In the genomic region with DNA sequence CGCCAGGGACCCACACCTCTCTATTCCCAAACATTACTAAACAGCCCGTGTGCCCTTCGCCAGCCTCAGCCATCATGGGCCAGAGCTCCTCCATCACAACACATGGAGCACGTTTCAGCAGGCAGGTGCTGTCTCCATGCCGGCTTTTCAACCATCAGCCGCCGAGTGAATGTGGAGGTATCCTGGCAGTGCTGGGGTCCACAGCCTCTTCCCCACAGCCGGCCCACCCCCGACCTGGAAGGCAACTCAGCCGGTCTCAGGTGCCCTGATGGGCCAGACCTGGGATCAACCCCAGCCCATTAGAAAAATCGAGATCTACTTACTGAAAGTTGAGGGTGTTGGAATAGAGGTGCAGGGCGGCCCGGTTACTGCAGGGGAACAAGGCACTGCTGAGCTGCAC, we compare ENCODE assay signal across 27 cellular contexts. TPM values are rescaled to one million over a fixed set of nuclear protein-coding genes. Genes with fewer than 3 reads are reported as not detected.
DNase-seq lines count a peak whose midpoint lies in the region; ATAC-seq and TF ChIP-seq lines count a peak whose summit lies in the region.
"Had no signal": no experiment of that assay in that cellular context is flagged by ENCODE, and none has a peak within 500 bp of the region (broad histone marks: within the 10 kb centered on the region; RNA-seq: fewer than 3 reads in every experiment).

No MANE protein-coding gene starts in this region.

- peaks cover 6% of the 10 kb centered on the region for H3K36me3 Mint-ChIP-seq in CD4-positive, CD25-positive, alpha-beta regulatory T cell
- H3K36me3 Mint-ChIP-seq in activated CD8-positive, alpha-beta T cell treated with anti-CD3 and anti-CD28 coated beads, Interleukin-2, amount 10 ng/mL, durations not matched to agents 7 days and 5 days (ENCODE audit: low read depth), result peaks cover 20% of the 10 kb centered on the region
- peaks cover 0 to 3% (median 3%) of the 10 kb centered on the region in 3 donors for H3K36me3 Mint-ChIP-seq in immature natural killer cell

- TF ChIP-seq CTCF in HL-60 (IDR thresholded peaks at IDR 0.05; ENCODE audit: insufficient read depth, low read length), result no peak

- H3K36me3 ChIP-seq in CD4-positive, CD25-positive, alpha-beta regulatory T cell (ENCODE audit: control insufficient read depth, insufficient read depth, low read length), result peaks cover 2% of the 10 kb centered on the region
- H3K36me3 ChIP-seq: ovary had no signal

- intact Hi-C loops in Right ventricle myocardium superior (cut with DNase I), result no loop called here

- H3K9me3 ChIP-seq in CD4-positive, CD25-positive, alpha-beta regulatory T cell (ENCODE audit: control insufficient read depth in 2 of 2, low read length in 2 of 2), result no peaks in the 10 kb centered on the region
- H3K9me3 ChIP-seq: lower lobe of right lung, ovary had no signal

- no peaks in the 10 kb centered on the region for H3K27me3 ChIP-seq in CD4-positive, CD25-positive, alpha-beta regulatory T cell (ENCODE audit: control insufficient read depth, insufficient read depth, low read length)
- no peaks in the 10 kb centered on the region for H3K27me3 ChIP-seq in HL-60 (ENCODE audit: insufficient read depth, poor library complexity, severe bottlenecking)
- H3K27me3 ChIP-seq: ovary had no signal

- H3K27ac ChIP-seq in CD4-positive, CD25-positive, alpha-beta regulatory T cell (ENCODE audit: insufficient read depth, low read length, poor library complexity, severe bottlenecking), result peak overlapping the region; percentile 5
- H3K27ac ChIP-seq in HL-60 (replicated peaks), result 0 out of 2 replicates have a peak overlapping the region, but pooled peaks have one; percentile 1
- H3K27ac ChIP-seq: lower lobe of right lung, ovary had no signal

- no peaks in the 10 kb centered on the region for H3K9me3 Mint-ChIP-seq in CD4-positive, CD25-positive, alpha-beta regulatory T cell
- no peaks in the 10 kb centered on the region for H3K9me3 Mint-ChIP-seq in activated CD8-positive, alpha-beta T cell treated with anti-CD3 and anti-CD28 coated beads, Interleukin-2, amount 10 ng/mL, durations not matched to agents 7 days and 5 days (ENCODE audit: insufficient read depth)
- no peaks in the 10 kb centered on the region for H3K9me3 Mint-ChIP-seq in immature natural killer cell
- H3K9me3 Mint-ChIP-seq: effector memory CD8-positive, alpha-beta T cell had no signal

- H3K27ac Mint-ChIP-seq in CD4-positive, CD25-positive, alpha-beta regulatory T cell, result peak overlapping the region in 1 of 3 donors; percentile 58
- peak overlapping the region; percentile 72 for H3K27ac Mint-ChIP-seq in activated CD8-positive, alpha-beta T cell treated with anti-CD3 and anti-CD28 coated beads, Interleukin-2, amount 10 ng/mL, durations not matched to agents 7 days and 5 days
- peak overlapping the region in 4 of 6 donors; percentile 16 to 72 (median 51) for H3K27ac Mint-ChIP-seq in immature natural killer cell
- H3K27ac Mint-ChIP-seq: nephron had no signal

- peaks cover 4 to 63% (median 18%) of the 10 kb centered on the region in 4 donors for H3K4me1 Mint-ChIP-seq in CD4-positive, CD25-positive, alpha-beta regulatory T cell
- H3K4me1 Mint-ChIP-seq in activated CD8-positive, alpha-beta T cell treated with anti-CD3 and anti-CD28 coated beads, Interleukin-2, amount 10 ng/mL, durations not matched to agents 7 days and 5 days (ENCODE audit: low read depth), result peaks cover 33% of the 10 kb centered on the region
- H3K4me1 Mint-ChIP-seq in immature natural killer cell, result peaks cover 34 to 36% of the 10 kb centered on the region in 2 donors

- peaks cover 33% of the 10 kb centered on the region for H3K4me1 ChIP-seq in CD4-positive, CD25-positive, alpha-beta regulatory T cell (ENCODE audit: control insufficient read depth, insufficient read depth, low read length, poor library complexity, severe bottlenecking)

- CTCF ChIA-PET in activated CD8-positive, alpha-beta T cell treated with anti-CD3 and anti-CD28 coated beads, Interleukin-2, amount 10 ng/mL, durations not matched to agents 7 days and 5 days (lab: Charles Lee), result interaction anchor here (1.5 kb wide), 1 partner anchor 15 kb away, joined by 4 read pairs; no protein-coding TSS in a partner anchor

- no peak overlapping the region for H3K4me3 ChIP-seq in CD4-positive, CD25-positive, alpha-beta regulatory T cell (ENCODE audit: low read depth, low read length)
- H3K4me3 ChIP-seq in HL-60 (replicated peaks; ENCODE audit: insufficient read depth, low read length), result no peak overlapping the region
- H3K4me3 ChIP-seq: lower lobe of right lung, ovary had no signal

- no peak for DNase-seq in CD4-positive, CD25-positive, alpha-beta regulatory T cell
- no peak for DNase-seq in HL-60 (ENCODE audit: low read depth in 1 of 2, low spot score in 1 of 2)
- no peak for DNase-seq in activated CD8-positive, alpha-beta T cell treated with anti-CD3 and anti-CD28 coated beads, Interleukin-2, amount 10 ng/mL, durations not matched to agents 7 days and 5 days
- DNase-seq in immature natural killer cell, result no peak
- DNase-seq in NCI-H2029 treated with DMSO at 0.1 percent for 48 hours (lab: John Stamatoyannopoulos, UW), result no peak
- DNase-seq in NCI-H69 (lab: John Stamatoyannopoulos, UW), result no peak
- DNase-seq in Right ventricle myocardium superior, result no peak
- DNase-seq: activated CD4-positive, CD25-positive, alpha-beta regulatory T cell; activated gamma-delta T cell; activated T-cell treated with anti-CD3 and anti-CD28 coated beads for 4 hours; amniotic stem cell; effector memory CD8-positive, alpha-beta T cell; HCEC 1CT; kidney glomerular epithelial cell; lower lobe of right lung; NCI-H1694; NCI-H2171; NCI-H510A treated with DMSO at 0.1 percent for 48 hours; SHP77; stimulated activated CD8-positive, alpha-beta memory T cell treated with anti-CD3 and anti-CD28 coated beads, Interleukin-4, amount 100 ng/mL, for 48 hours; substantia nigra had no signal

- H3K27me3 Mint-ChIP-seq in CD4-positive, CD25-positive, alpha-beta regulatory T cell, result peaks cover 3% of the 10 kb centered on the region
- H3K27me3 Mint-ChIP-seq in activated CD8-positive, alpha-beta T cell treated with anti-CD3 and anti-CD28 coated beads, Interleukin-2, amount 10 ng/mL, durations not matched to agents 7 days and 5 days (ENCODE audit: low read depth), result no peaks in the 10 kb centered on the region
- H3K27me3 Mint-ChIP-seq in immature natural killer cell (ENCODE audit: low read depth in 3 of 3), result peaks cover 9 to 16% (median 9%) of the 10 kb centered on the region in 3 donors
- H3K27me3 Mint-ChIP-seq: effector memory CD8-positive, alpha-beta T cell had no signal

- POLR2A ChIA-PET in activated CD8-positive, alpha-beta T cell treated with anti-CD3 and anti-CD28 coated beads, Interleukin-2, amount 10 ng/mL, durations not matched to agents 7 days and 5 days (lab: Charles Lee), result no interaction called here

- no peak for ATAC-seq in CD4-positive, CD25-positive, alpha-beta regulatory T cell (ENCODE audit: low read depth in 2 of 2)
- ATAC-seq in activated CD8-positive, alpha-beta T cell treated with anti-CD3 and anti-CD28 coated beads, Interleukin-2, amount 10 ng/mL, durations not matched to agents 7 days and 5 days, result no peak
- no peak for ATAC-seq in HG03025 (IDR thresholded peaks at IDR 0.05; ENCODE audit: low FRiP score, unreplicated experiment)
- ATAC-seq in Right ventricle myocardium superior (ENCODE audit: poor library complexity), result no peak
- ATAC-seq: effector memory CD8-positive, alpha-beta T cell; lower lobe of right lung had no signal

- peak overlapping the region in 1 of 4 donors; percentile 61 for H3K4me3 Mint-ChIP-seq in CD4-positive, CD25-positive, alpha-beta regulatory T cell
- H3K4me3 Mint-ChIP-seq in activated CD8-positive, alpha-beta T cell treated with anti-CD3 and anti-CD28 coated beads, Interleukin-2, amount 10 ng/mL, durations not matched to agents 7 days and 5 days, result no peak overlapping the region
- H3K4me3 Mint-ChIP-seq in immature natural killer cell, result no peak overlapping the region

RNA-seq across cellular contexts. Expression of a gene that starts 3.1 kb away (rescaled TPM):
- total RNA-seq in CD4-positive, CD25-positive, alpha-beta regulatory T cell, result 70.0 TPM
- 10 to 100 TPM; 72.4 to 99.8 (median 82.3) TPM for polyA plus RNA-seq in CD4-positive, CD25-positive, alpha-beta regulatory T cell
- total RNA-seq in activated CD8-positive, alpha-beta T cell treated with anti-CD3 and anti-CD28 coated beads, Interleukin-2, amount 10 ng/mL, durations not matched to agents 7 days and 5 days, result 100 to 1,000 TPM in 1 of 2 experiments, 10 to 100 TPM in 1; 98.9 to 106 TPM
- polyA plus RNA-seq in immature natural killer cell, result 100 to 1,000 TPM in 2 of 3 donors, 10 to 100 TPM in 1; 70.6 to 126 (median 104) TPM
- 70.4 TPM for total RNA-seq in Right ventricle myocardium superior

RNA-seq across cellular contexts. Expression of a gene that starts 5.7 kb away (rescaled TPM):
- 459 TPM for total RNA-seq in CD4-positive, CD25-positive, alpha-beta regulatory T cell
- 10 to 100 TPM; 73.5 to 89.9 (median 80.2) TPM for polyA plus RNA-seq in CD4-positive, CD25-positive, alpha-beta regulatory T cell
- 100 to 1,000 TPM; 317 to 324 TPM for total RNA-seq in activated CD8-positive, alpha-beta T cell treated with anti-CD3 and anti-CD28 coated beads, Interleukin-2, amount 10 ng/mL, durations not matched to agents 7 days and 5 days
- 100 to 1,000 TPM in 1 of 3 donors, 10 to 100 TPM in 2; 54.6 to 122 (median 75.7) TPM for polyA plus RNA-seq in immature natural killer cell
- 10.3 TPM for total RNA-seq in Right ventricle myocardium superior

RNA-seq across cellular contexts. Expression of a gene that starts 12.7 kb away (rescaled TPM):
- total RNA-seq in CD4-positive, CD25-positive, alpha-beta regulatory T cell, result 15.3 TPM
- 1 to 10 TPM in 2 of 4 donors, under 1 TPM in 2; 0.62 to 1.9 (median 1.1) TPM for polyA plus RNA-seq in CD4-positive, CD25-positive, alpha-beta regulatory T cell
- total RNA-seq in activated CD8-positive, alpha-beta T cell treated with anti-CD3 and anti-CD28 coated beads, Interleukin-2, amount 10 ng/mL, durations not matched to agents 7 days and 5 days, result 10 to 100 TPM; 12.1 to 13.6 TPM
- 1 to 10 TPM in 1 of 3 donors, under 1 TPM in 1, not detected in 1; 0.93 to 3.1 TPM for polyA plus RNA-seq in immature natural killer cell
- 11.1 TPM for total RNA-seq in Right ventricle myocardium superior

RNA-seq across cellular contexts. Expression of a gene that starts 27.3 kb away (rescaled TPM):
- not detected for total RNA-seq in CD4-positive, CD25-positive, alpha-beta regulatory T cell
- not detected for polyA plus RNA-seq in CD4-positive, CD25-positive, alpha-beta regulatory T cell
- not detected for total RNA-seq in activated CD8-positive, alpha-beta T cell treated with anti-CD3 and anti-CD28 coated beads, Interleukin-2, amount 10 ng/mL, durations not matched to agents 7 days and 5 days
- polyA plus RNA-seq in immature natural killer cell, result not detected
- total RNA-seq in Right ventricle myocardium superior, result 4.1 TPM
- total RNA-seq: bronchial epithelial cell, fibroblast of villous mesenchyme had no signal
- polyA plus RNA-seq: BJ had no signal

RNA-seq across cellular contexts. Expression of a gene that starts 39.9 kb away (rescaled TPM):
- 71.6 TPM for total RNA-seq in CD4-positive, CD25-positive, alpha-beta regulatory T cell
- polyA plus RNA-seq in CD4-positive, CD25-positive, alpha-beta regulatory T cell, result 1 to 10 TPM; 3.0 to 4.3 (median 3.6) TPM
- 100 to 1,000 TPM; 141 to 146 TPM for total RNA-seq in activated CD8-positive, alpha-beta T cell treated with anti-CD3 and anti-CD28 coated beads, Interleukin-2, amount 10 ng/mL, durations not matched to agents 7 days and 5 days
- 10 to 100 TPM in 1 of 3 donors, 1 to 10 TPM in 2; 1.0 to 14.6 (median 2.9) TPM for polyA plus RNA-seq in immature natural killer cell
- total RNA-seq in Right ventricle myocardium superior, result 24.7 TPM

Comparison
In these comparisons a context has a peak if more than half of its experiments do, and no peak if none do; other contexts are left out.
1. RNA of a gene that starts 5.7 kb away (total RNA-seq): 459 TPM in CD4-positive, CD25-positive, alpha-beta regulatory T cell (single experiment) and 317 to 324 TPM in activated CD8-positive, alpha-beta T cell treated with anti-CD3 and anti-CD28 coated beads, Interleukin-2, amount 10 ng/mL, durations not matched to agents 7 days and 5 days; 10.3 TPM in Right ventricle myocardium superior (single experiment); every median in the first group is over 10 times any median in the second.